In genomic region chr5:43313035-43313853, GRCh38 we compare ENCODE assay signal across 8 cellular contexts. TPM values are rescaled to one million over a fixed set of nuclear protein-coding genes. Genes with fewer than 3 reads are reported as not detected.
DNase-seq lines count a peak whose midpoint lies in the region; ATAC-seq, FAIRE-seq and TF ChIP-seq lines count a peak whose summit lies in the region.

TSS of gene HMGCS1 (minus strand) at chr5:43313412. CDS start at chr5:43298965, 14,447 bp downstream.

- H3K9me3 Mint-ChIP-seq in T-helper 2 cell treated with Interferon-gamma antibody and Interleukin-4, amounts not matched to agents 5 μg/mL and 100 μg/mL, for 36 hours: peaks cover 19% of the 10 kb centered on the region

- H3K36me3 Mint-ChIP-seq in T-helper 2 cell treated with Interferon-gamma antibody and Interleukin-4, amounts not matched to agents 5 μg/mL and 100 μg/mL, for 36 hours (ENCODE audit: low read depth): peaks cover 29% of the 10 kb centered on the region

- H3K27me3 Mint-ChIP-seq in T-helper 2 cell treated with Interferon-gamma antibody and Interleukin-4, amounts not matched to agents 5 μg/mL and 100 μg/mL, for 36 hours (ENCODE audit: low read depth): no peaks in the 10 kb centered on the region

- H3K27ac Mint-ChIP-seq in T-helper 2 cell treated with Interferon-gamma antibody and Interleukin-4, amounts not matched to agents 5 μg/mL and 100 μg/mL, for 36 hours: peak within 1 kb of the TSS; percentile 99

- FAIRE-seq in urothelium cell line (lab: Jason Lieb, UNC): peak; percentile 71

- H3K27ac ChIP-seq in ascending aorta: peak within 1 kb of the TSS; percentile 92 to 93
- H3K27ac ChIP-seq in right atrium auricular region: peak within 1 kb of the TSS; percentile 91 to 97
- peak within 1 kb of the TSS; percentile 91 for H3K27ac ChIP-seq in psoas muscle

- H3K4me1 ChIP-seq in ascending aorta (peaks cover 0 to 8% of the 10 kb centered on the region in 2 donors), right atrium auricular region (peaks cover 0 to 32% of the 10 kb centered on the region in 2 donors), psoas muscle (peaks cover 11% of the 10 kb centered on the region)

- H3K4me3 ChIP-seq in ascending aorta (peak within 1 kb of the TSS; percentile 85 to 94), right atrium auricular region (peak within 1 kb of the TSS; percentile 73 to 85), psoas muscle (peak within 1 kb of the TSS; percentile 96)

- H3K27me3 ChIP-seq in ascending aorta (no peaks in the 10 kb centered on the region), right atrium auricular region (no peaks in the 10 kb centered on the region), psoas muscle (ENCODE audit: insufficient read depth in 3 of 3, low read length in 2 of 3) (no peaks in the 10 kb centered on the region)

- H3K4me1 Mint-ChIP-seq in T-helper 2 cell treated with Interferon-gamma antibody and Interleukin-4, amounts not matched to agents 5 μg/mL and 100 μg/mL, for 36 hours (ENCODE audit: low read depth): peaks cover 59% of the 10 kb centered on the region

- H3K36me3 ChIP-seq in ascending aorta (no peaks in the 10 kb centered on the region), right atrium auricular region (no peaks in the 10 kb centered on the region), psoas muscle (ENCODE audit: insufficient read depth in 1 of 2, low read depth in 1 of 2) (no peaks in the 10 kb centered on the region)

- 0 to 1% (median 0%) methylated on average over 70 of the region's 70 CpGs for WGBS in psoas muscle, 3 donors

- intact Hi-C loops in ascending aorta (cut with DNase I) (loop anchor here (1.0 to 10.0 kb wide), 10 partner anchors 84 to 1496 kb away; partner anchors contain the start of genes C5orf34, MRPS30, NIM1K and RIMOC1), psoas muscle (cut with DNase I) (loop anchor here in 1 of 2 donors (1.0 to 10.0 kb wide), 3 partner anchors 172 to 243 kb away; partner anchors contain the start of genes TMEM267 and ZNF131)

- H3K4me3 Mint-ChIP-seq in T-helper 2 cell treated with Interferon-gamma antibody and Interleukin-4, amounts not matched to agents 5 μg/mL and 100 μg/mL, for 36 hours: peak within 1 kb of the TSS; percentile 96

- TF ChIP-seq CTCF in ascending aorta (IDR thresholded peaks at IDR 0.05) (no peak), right atrium auricular region (IDR thresholded peaks at IDR 0.05) (peak in 1 of 2 donors; percentile 17), psoas muscle (IDR thresholded peaks at IDR 0.05) (no peak)

- H3K9me3 ChIP-seq in ascending aorta (no peaks in the 10 kb centered on the region), right atrium auricular region (no peaks in the 10 kb centered on the region), psoas muscle (no peaks in the 10 kb centered on the region)

- peak; percentile 95 for ATAC-seq in GM18502 (IDR thresholded peaks at IDR 0.05; ENCODE audit: poor library complexity, unreplicated experiment)
- ATAC-seq in HG02970 (IDR thresholded peaks at IDR 0.05; ENCODE audit: low FRiP score, unreplicated experiment): peak; percentile 93
- ATAC-seq in psoas muscle: peak; percentile 98 to 99 (median 98)

- DNase-seq in NCI-H1930 (lab: John Stamatoyannopoulos, UW) (peak; percentile 100), ascending aorta (ENCODE audit: low spot score in 2 of 2) (peak; percentile 99 to 100), right atrium auricular region (ENCODE audit: low spot score) (peak; percentile 99), psoas muscle (peak; percentile 98 to 99), urothelium cell line (ENCODE audit: low spot score) (peak; percentile 98)
- peak; percentile 99 for DNase-seq in T-helper 2 cell treated with Interferon-gamma antibody and Interleukin-4, amounts not matched to agents 5 μg/mL and 100 μg/mL, for 36 hours (ENCODE audit: low spot score)

RNA-seq across cellular contexts. Expression of gene HMGCS1, which starts in this region (rescaled TPM):
- total RNA-seq in ascending aorta (36.5 TPM), right atrium auricular region (10 to 100 TPM in 1 of 2 donors, 1 to 10 TPM in 1; 6.3 to 17.5 TPM), psoas muscle (10 to 100 TPM; 14.7 to 22.6 (median 17.9) TPM)
- 10 to 100 TPM in 1 of 3 donors, 1 to 10 TPM in 2; 7.6 to 12.3 (median 10.0) TPM for polyA plus RNA-seq in psoas muscle

Comparison
In these comparisons a context has a peak if more than half of its experiments do, and no peak if none do; other contexts are left out.
1. Peak in every context shown above with its lines: DNase-seq, ATAC-seq, H3K4me3 ChIP-seq and H3K27ac ChIP-seq.